Comparison of ENCODE assay signal across 18 cellular contexts in the genomic region with DNA sequence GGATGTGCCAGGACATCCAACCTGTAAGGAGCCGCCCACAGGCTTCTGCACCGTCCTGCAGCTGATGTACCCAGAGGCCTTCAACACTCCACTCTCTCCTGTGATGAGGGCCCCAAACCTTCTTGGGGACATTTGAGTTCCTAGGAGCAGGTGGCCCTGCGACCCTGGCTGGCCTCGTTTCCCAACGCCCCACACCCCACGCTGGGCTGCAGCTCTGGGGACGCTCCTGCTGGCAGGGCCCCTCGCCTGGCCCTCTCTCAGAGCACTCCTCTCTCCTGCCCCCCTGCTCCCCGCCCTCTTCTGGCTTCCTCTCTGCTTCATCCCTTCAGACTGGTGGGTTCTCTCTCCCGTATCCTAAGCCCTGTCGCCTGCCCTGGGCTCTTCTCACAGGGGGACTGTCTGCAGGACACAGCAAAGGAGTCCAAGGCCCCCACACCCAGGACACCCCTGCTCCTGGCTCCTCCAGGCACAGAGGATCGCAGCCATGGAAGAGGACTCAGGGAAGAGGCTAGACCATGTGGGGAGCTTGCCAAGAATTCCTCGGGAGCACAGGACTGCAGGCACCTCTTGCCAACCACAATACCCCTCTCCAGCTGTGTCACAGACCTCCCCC.
"Had no signal": no experiment of that assay in that cellular context is flagged by ENCODE, and none has a peak within 500 bp of the region (broad histone marks: within the 10 kb centered on the region; RNA-seq: fewer than 3 reads in every experiment).

No MANE protein-coding gene starts in this region.

- H3K27ac ChIP-seq: dorsolateral prefrontal cortex, hepatocyte, neural progenitor cell, pancreas, prostate gland, right lobe of liver, testis, tibial nerve had no signal

- H3K9me3 Mint-ChIP-seq: central memory CD8-positive, alpha-beta T cell had no signal

- H3K4me1 Mint-ChIP-seq: central memory CD8-positive, alpha-beta T cell had no signal

- H3K36me3 ChIP-seq: neural progenitor cell, pancreas, prostate gland, right lobe of liver, tibial nerve had no signal

- H3K9me3 ChIP-seq: pancreas, prostate gland, right lobe of liver, testis had no signal

- H3K27me3 ChIP-seq: hepatocyte, neural progenitor cell, right lobe of liver, testis had no signal

- H3K27ac Mint-ChIP-seq: naive thymus-derived CD8-positive, alpha-beta T cell; neural progenitor cell; stimulated activated naive CD8-positive, alpha-beta T cell treated with anti-CD3 and anti-CD28 coated beads, Interleukin-15, Interleukin-2, amounts not matched to agents 100 ng/mL and 50 ng/mL, for 24 hours had no signal

- ATAC-seq: mucosa of descending colon; naive thymus-derived CD8-positive, alpha-beta T cell; pancreas had no signal

- H3K4me3 ChIP-seq: dorsolateral prefrontal cortex, hepatocyte, mucosa of descending colon, neural progenitor cell, pancreas, prostate gland, right lobe of liver, testis, tibial nerve had no signal

- H3K4me3 Mint-ChIP-seq: central memory CD8-positive, alpha-beta T cell; naive thymus-derived CD8-positive, alpha-beta T cell; neural progenitor cell; stimulated activated naive CD8-positive, alpha-beta T cell treated with anti-CD3 and anti-CD28 coated beads, Interleukin-15, Interleukin-2, amounts not matched to agents 100 ng/mL and 50 ng/mL, for 24 hours had no signal

- H3K4me1 ChIP-seq: pancreas, prostate gland, right lobe of liver, testis, tibial nerve had no signal

- DNase-seq: cortex of kidney; effector CD8-positive, alpha-beta T cell; foreskin melanocyte; kidney glomerular epithelial cell; mammary epithelial cell; naive thymus-derived CD8-positive, alpha-beta T cell; occipital lobe; testis had no signal
